Comparison of ENCODE assay signal across 20 cellular contexts in the genomic region with DNA sequence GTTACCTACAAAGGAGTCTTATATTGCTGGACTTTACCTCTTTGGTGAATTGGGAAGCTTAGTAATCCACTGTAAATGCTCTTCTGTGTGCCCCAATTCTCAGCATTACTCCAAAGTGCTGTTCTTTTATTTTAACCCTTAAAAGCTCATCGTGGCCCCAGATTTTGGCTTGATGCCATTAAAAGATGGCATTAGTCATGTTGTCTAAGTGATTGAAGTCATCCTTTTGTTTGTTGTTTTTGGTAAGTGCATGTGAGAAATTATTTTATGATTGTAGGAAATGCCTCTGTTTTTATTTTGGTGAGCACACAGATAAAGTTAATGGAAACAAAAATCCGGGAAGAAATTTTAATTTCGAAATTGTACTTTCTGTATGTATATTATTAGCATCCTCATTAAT.
"Had no signal": no experiment of that assay in that cellular context is flagged by ENCODE, and none has a peak within 500 bp of the region (broad histone marks: within the 10 kb centered on the region; RNA-seq: fewer than 3 reads in every experiment).

No MANE protein-coding gene starts in this region.

- H3K9me3 Mint-ChIP-seq: endodermal cell; nephron; stimulated activated naive CD8-positive, alpha-beta T cell treated with anti-CD3 and anti-CD28 coated beads, Interleukin-15, Interleukin-2, amounts not matched to agents 100 ng/mL and 50 ng/mL, for 24 hours had no signal

- H3K4me1 ChIP-seq: gastrocnemius medialis, pancreas, right lobe of liver, tibial artery, uterus had no signal

- H3K4me3 Mint-ChIP-seq: endodermal cell; memory B cell; naive B cell; nephron; stimulated activated memory B cell treated with anti-CD40 and anti-IgM and Interleukin-4, amounts not matched to agents 10 μg/mL and 1 μg/mL and 100 μg/mL, for 72 hours; stimulated activated naive CD8-positive, alpha-beta T cell treated with anti-CD3 and anti-CD28 coated beads, Interleukin-15, Interleukin-2, amounts not matched to agents 100 ng/mL and 50 ng/mL, for 24 hours had no signal

- H3K27me3 Mint-ChIP-seq: memory B cell; naive B cell; progenitor cell of endocrine pancreas; stimulated activated memory B cell treated with anti-CD40 and anti-IgM and Interleukin-4, amounts not matched to agents 10 μg/mL and 1 μg/mL and 100 μg/mL, for 72 hours; stimulated activated naive CD8-positive, alpha-beta T cell treated with anti-CD3 and anti-CD28 coated beads, Interleukin-15, Interleukin-2, amounts not matched to agents 100 ng/mL and 50 ng/mL, for 24 hours had no signal

- H3K4me3 ChIP-seq: esophagus muscularis mucosa, gastrocnemius medialis, heart right ventricle, pancreas, right lobe of liver, tibial artery, upper lobe of left lung, uterus had no signal

- H3K4me1 Mint-ChIP-seq: nephron; stimulated activated memory B cell treated with anti-CD40 and anti-IgM and Interleukin-4, amounts not matched to agents 10 μg/mL and 1 μg/mL and 100 μg/mL, for 72 hours had no signal

- H3K27ac ChIP-seq: epithelial cell of prostate, esophagus muscularis mucosa, gastrocnemius medialis, heart right ventricle, pancreas, right lobe of liver, tibial artery, upper lobe of left lung, uterus had no signal

- H3K36me3 ChIP-seq: gastrocnemius medialis, pancreas, right lobe of liver, upper lobe of left lung, uterus had no signal

- H3K27ac Mint-ChIP-seq: endodermal cell; memory B cell; naive B cell; nephron; progenitor cell of endocrine pancreas; stimulated activated memory B cell treated with anti-CD40 and anti-IgM and Interleukin-4, amounts not matched to agents 10 μg/mL and 1 μg/mL and 100 μg/mL, for 72 hours; stimulated activated naive CD8-positive, alpha-beta T cell treated with anti-CD3 and anti-CD28 coated beads, Interleukin-15, Interleukin-2, amounts not matched to agents 100 ng/mL and 50 ng/mL, for 24 hours had no signal

- H3K27me3 ChIP-seq: esophagus muscularis mucosa, gastrocnemius medialis, heart right ventricle, pancreas, right lobe of liver, tibial artery, upper lobe of left lung, uterus had no signal

- DNase-seq: endodermal cell; gastrocnemius medialis; heart right ventricle; hypothalamus; midbrain; naive B cell; occipital lobe; pancreas; right lobe of liver; stimulated activated CD4-positive, alpha-beta T cell treated with anti-CD3 and anti-CD28 coated beads, Interleukin-4, amount 100 ng/mL, for 24 hours; tibial artery; upper lobe of left lung; uterus had no signal

- H3K9me3 ChIP-seq: esophagus muscularis mucosa, gastrocnemius medialis, heart right ventricle, pancreas, right lobe of liver, tibial artery, upper lobe of left lung, uterus had no signal
